Comparison of ENCODE assay signal across 12 cellular contexts in genomic region chr11:134712228-134713145, GRCh38.
"Had no signal": no experiment of that assay in that cellular context is flagged by ENCODE, and none has a peak within 500 bp of the region (broad histone marks: within the 10 kb centered on the region; RNA-seq: fewer than 3 reads in every experiment).

No MANE protein-coding gene starts in this region.

- H3K27me3 ChIP-seq: vagina had no signal

- H3K27ac ChIP-seq: left ventricle myocardium inferior, prostate gland, vagina had no signal

- H3K9me3 ChIP-seq: left ventricle myocardium inferior, prostate gland, vagina had no signal

- H3K4me3 ChIP-seq: left ventricle myocardium inferior, prostate gland, vagina had no signal

- H3K4me1 ChIP-seq: left ventricle myocardium inferior, prostate gland, vagina had no signal

- DNase-seq: activated B cell treated with CpG ODN at 0.5 μM for 24 hours; activated CD4-positive, alpha-beta T cell treated with anti-CD3 and anti-CD28 coated beads, Interleukin-2, amount 10 ng/mL, durations not matched to agents 24 days and 14 days; activated CD8-positive, alpha-beta memory T cell treated with anti-CD3 and anti-CD28 coated beads, Interleukin-2, amount 50 U/mL, for 48 hours; activated gamma-delta T cell treated with Interleukin-2 at 50 U/mL for 16 hours; amniotic stem cell; hippocampal formation; left ventricle myocardium inferior; right cardiac atrium; T-helper 2 cell had no signal

- ATAC-seq: esophagus mucosa, right cardiac atrium had no signal

- H3K36me3 ChIP-seq: left ventricle myocardium inferior, prostate gland, vagina had no signal
